In genomic region chr2:161426416-161426787, GRCh38 we compare ENCODE assay signal across 1 cellular context.
TF ChIP-seq lines count a peak whose summit lies in the region.

No MANE protein-coding gene starts in this region.

TF ChIP-seq in WTC11, 78 proteins besides CTCF, POLR2A, EP300 and RAD21 (continued from another document):
- TF ChIP-seq, protein P1, sequence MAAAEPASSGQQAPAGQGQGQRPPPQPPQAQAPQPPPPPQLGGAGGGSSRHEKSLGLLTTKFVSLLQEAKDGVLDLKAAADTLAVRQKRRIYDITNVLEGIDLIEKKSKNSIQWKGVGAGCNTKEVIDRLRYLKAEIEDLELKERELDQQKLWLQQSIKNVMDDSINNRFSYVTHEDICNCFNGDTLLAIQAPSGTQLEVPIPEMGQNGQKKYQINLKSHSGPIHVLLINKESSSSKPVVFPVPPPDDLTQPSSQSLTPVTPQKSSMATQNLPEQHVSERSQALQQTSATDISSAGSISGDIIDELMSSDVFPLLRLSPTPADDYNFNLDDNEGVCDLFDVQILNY (CRISPR knock-in tag; IDR thresholded peaks at IDR 0.05): no peak
- TF ChIP-seq, protein P2, sequence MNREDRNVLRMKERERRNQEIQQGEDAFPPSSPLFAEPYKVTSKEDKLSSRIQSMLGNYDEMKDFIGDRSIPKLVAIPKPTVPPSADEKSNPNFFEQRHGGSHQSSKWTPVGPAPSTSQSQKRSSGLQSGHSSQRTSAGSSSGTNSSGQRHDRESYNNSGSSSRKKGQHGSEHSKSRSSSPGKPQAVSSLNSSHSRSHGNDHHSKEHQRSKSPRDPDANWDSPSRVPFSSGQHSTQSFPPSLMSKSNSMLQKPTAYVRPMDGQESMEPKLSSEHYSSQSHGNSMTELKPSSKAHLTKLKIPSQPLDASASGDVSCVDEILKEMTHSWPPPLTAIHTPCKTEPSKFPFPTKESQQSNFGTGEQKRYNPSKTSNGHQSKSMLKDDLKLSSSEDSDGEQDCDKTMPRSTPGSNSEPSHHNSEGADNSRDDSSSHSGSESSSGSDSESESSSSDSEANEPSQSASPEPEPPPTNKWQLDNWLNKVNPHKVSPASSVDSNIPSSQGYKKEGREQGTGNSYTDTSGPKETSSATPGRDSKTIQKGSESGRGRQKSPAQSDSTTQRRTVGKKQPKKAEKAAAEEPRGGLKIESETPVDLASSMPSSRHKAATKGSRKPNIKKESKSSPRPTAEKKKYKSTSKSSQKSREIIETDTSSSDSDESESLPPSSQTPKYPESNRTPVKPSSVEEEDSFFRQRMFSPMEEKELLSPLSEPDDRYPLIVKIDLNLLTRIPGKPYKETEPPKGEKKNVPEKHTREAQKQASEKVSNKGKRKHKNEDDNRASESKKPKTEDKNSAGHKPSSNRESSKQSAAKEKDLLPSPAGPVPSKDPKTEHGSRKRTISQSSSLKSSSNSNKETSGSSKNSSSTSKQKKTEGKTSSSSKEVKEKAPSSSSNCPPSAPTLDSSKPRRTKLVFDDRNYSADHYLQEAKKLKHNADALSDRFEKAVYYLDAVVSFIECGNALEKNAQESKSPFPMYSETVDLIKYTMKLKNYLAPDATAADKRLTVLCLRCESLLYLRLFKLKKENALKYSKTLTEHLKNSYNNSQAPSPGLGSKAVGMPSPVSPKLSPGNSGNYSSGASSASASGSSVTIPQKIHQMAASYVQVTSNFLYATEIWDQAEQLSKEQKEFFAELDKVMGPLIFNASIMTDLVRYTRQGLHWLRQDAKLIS (CRISPR knock-in tag; IDR thresholded peaks at IDR 0.05; ENCODE audit: borderline replicate concordance): no peak
- TF ChIP-seq MXD4 (CRISPR knock-in tag; IDR thresholded peaks at IDR 0.05; ENCODE audit: borderline replicate concordance) (no peak), CREM (CRISPR knock-in tag; IDR thresholded peaks at IDR 0.05) (no peak)
